1 cellular context compared by ENCODE assay signal in the genomic region with DNA sequence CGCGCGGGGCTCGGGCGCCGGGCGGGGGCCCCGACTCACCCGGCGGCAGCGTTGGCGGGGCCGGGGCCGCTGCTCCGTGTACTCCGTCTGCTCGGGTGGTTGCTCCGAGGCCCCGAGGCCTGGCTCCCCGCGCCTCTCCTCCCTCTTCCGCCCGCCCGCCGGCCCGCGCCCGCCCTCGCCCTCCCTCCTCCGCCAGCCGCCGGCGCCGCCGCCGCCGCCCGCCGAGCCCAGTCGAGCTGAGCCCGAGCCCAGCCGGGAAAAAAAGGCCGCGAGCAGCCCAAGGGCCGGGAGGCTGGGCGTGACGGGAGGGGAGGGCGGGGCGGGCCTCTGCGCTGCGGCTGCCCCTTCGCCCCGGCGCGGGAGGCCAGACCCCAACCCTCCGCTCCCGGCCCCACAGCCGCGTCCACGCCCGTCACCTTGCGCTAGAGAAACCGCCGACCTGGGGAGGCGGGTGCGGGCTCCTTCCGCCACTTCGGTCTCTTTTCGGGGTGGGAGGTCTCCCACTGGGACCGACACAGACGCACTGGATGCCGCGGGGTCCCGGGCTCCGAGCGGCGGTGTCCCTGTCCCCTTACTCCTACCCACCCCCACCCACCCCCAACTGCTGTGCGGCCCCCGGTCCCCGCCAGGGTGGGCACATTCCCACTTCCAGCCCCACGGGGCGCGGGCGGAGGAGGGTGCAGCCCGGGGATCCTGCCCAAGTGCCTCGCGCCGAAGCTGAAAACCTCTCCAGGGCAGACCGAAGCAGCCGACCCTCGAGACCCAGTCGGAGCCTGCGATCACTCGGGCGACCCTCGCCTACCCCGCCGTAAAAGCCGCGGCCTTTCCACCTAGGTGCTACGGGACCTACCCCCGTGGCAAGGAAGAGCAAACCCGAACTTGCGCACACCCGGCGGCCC.
TF ChIP-seq lines count a peak whose summit lies in the region.

A gene with protein sequence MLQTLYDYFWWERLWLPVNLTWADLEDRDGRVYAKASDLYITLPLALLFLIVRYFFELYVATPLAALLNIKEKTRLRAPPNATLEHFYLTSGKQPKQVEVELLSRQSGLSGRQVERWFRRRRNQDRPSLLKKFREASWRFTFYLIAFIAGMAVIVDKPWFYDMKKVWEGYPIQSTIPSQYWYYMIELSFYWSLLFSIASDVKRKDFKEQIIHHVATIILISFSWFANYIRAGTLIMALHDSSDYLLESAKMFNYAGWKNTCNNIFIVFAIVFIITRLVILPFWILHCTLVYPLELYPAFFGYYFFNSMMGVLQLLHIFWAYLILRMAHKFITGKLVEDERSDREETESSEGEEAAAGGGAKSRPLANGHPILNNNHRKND (minus strand): TSS at position 256 of the 899 bp plus-strand sequence. CDS start 5,745 bp downstream, outside the sequence.

TF ChIP-seq in K562, 482 proteins besides CTCF, POLR2A, EP300 and RAD21 (continued from another document):
- peak; percentile 33; the same call in 1 of the 2 replicates for TF ChIP-seq POLR2H (tag; IDR thresholded peaks at IDR 0.05; ENCODE audit: low read depth)
- TF ChIP-seq CHD4 (IDR thresholded peaks at IDR 0.05; ENCODE audit: insufficient read depth, insufficient replicate concordance, low read depth, low read length, poor library complexity, severe bottlenecking) = peak; percentile 59
- TF ChIP-seq, protein P1, sequence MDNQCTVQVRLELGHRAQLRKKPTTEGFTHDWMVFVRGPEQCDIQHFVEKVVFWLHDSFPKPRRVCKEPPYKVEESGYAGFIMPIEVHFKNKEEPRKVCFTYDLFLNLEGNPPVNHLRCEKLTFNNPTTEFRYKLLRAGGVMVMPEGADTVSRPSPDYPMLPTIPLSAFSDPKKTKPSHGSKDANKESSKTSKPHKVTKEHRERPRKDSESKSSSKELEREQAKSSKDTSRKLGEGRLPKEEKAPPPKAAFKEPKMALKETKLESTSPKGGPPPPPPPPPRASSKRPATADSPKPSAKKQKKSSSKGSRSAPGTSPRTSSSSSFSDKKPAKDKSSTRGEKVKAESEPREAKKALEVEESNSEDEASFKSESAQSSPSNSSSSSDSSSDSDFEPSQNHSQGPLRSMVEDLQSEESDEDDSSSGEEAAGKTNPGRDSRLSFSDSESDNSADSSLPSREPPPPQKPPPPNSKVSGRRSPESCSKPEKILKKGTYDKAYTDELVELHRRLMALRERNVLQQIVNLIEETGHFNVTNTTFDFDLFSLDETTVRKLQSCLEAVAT (IDR thresholded peaks at IDR 0.05) = 0 out of 4 replicates have a peak, but pooled peaks of 1 of the 2 experiments have one; percentile 42
- TF ChIP-seq ZFPM2 (CRISPR knock-in tag; IDR thresholded peaks at IDR 0.05) = no peak
- TF ChIP-seq, protein P2, sequence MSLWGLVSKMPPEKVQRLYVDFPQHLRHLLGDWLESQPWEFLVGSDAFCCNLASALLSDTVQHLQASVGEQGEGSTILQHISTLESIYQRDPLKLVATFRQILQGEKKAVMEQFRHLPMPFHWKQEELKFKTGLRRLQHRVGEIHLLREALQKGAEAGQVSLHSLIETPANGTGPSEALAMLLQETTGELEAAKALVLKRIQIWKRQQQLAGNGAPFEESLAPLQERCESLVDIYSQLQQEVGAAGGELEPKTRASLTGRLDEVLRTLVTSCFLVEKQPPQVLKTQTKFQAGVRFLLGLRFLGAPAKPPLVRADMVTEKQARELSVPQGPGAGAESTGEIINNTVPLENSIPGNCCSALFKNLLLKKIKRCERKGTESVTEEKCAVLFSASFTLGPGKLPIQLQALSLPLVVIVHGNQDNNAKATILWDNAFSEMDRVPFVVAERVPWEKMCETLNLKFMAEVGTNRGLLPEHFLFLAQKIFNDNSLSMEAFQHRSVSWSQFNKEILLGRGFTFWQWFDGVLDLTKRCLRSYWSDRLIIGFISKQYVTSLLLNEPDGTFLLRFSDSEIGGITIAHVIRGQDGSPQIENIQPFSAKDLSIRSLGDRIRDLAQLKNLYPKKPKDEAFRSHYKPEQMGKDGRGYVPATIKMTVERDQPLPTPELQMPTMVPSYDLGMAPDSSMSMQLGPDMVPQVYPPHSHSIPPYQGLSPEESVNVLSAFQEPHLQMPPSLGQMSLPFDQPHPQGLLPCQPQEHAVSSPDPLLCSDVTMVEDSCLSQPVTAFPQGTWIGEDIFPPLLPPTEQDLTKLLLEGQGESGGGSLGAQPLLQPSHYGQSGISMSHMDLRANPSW (CRISPR knock-in tag; IDR thresholded peaks at IDR 0.05) = no peak
- TF ChIP-seq GABPB1 (CRISPR knock-in tag; IDR thresholded peaks at IDR 0.05) = peak; percentile 55; the same call in 1 of the 2 replicates
- 0 out of 2 replicates have a peak, but pooled peaks have one; percentile 22 for TF ChIP-seq SP1 (CRISPR knock-in tag; IDR thresholded peaks at IDR 0.05)
- 0 out of 2 replicates have a peak, but pooled peaks have one; percentile 37 for TF ChIP-seq SAFB (IDR thresholded peaks at IDR 0.05; ENCODE audit: borderline replicate concordance, low read depth, low read length)
- peak; percentile 25 for TF ChIP-seq POLR2B (IDR thresholded peaks at IDR 0.05; ENCODE audit: low read depth, partially characterized antibody)
- TF ChIP-seq PCBP1 (IDR thresholded peaks at IDR 0.05; ENCODE audit: low read depth, low read length, poor library complexity, severe bottlenecking) = peak; percentile 29
- TF ChIP-seq ZBTB1 (CRISPR knock-in tag; IDR thresholded peaks at IDR 0.05; ENCODE audit: borderline replicate concordance, low read depth) = peak; percentile 91
- TF ChIP-seq, protein P3, sequence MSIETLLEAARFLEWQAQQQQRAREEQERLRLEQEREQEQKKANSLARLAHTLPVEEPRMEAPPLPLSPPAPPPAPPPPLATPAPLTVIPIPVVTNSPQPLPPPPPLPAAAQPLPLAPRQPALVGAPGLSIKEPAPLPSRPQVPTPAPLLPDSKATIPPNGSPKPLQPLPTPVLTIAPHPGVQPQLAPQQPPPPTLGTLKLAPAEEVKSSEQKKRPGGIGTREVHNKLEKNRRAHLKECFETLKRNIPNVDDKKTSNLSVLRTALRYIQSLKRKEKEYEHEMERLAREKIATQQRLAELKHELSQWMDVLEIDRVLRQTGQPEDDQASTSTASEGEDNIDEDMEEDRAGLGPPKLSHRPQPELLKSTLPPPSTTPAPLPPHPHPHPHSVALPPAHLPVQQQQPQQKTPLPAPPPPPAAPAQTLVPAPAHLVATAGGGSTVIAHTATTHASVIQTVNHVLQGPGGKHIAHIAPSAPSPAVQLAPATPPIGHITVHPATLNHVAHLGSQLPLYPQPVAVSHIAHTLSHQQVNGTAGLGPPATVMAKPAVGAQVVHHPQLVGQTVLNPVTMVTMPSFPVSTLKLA (conservative IDR thresholded peaks at IDR 0.05) = 0 out of 4 replicates have a peak, but pooled peaks of 1 of the 2 experiments have one; percentile 17
- no peak for TF ChIP-seq BRD9 (IDR thresholded peaks at IDR 0.05; ENCODE audit: low read depth, partially characterized antibody)
- peak; percentile 13; the same call in 1 of the 2 replicates for TF ChIP-seq HNRNPL (IDR thresholded peaks at IDR 0.05; ENCODE audit: low read depth, low read length)
- 0 out of 2 replicates have a peak, but pooled peaks have one; percentile 29 for TF ChIP-seq RNF2 (IDR thresholded peaks at IDR 0.05)
- peak; percentile 64; the same call in 1 of the 2 replicates for TF ChIP-seq PHF8 (IDR thresholded peaks at IDR 0.05; ENCODE audit: borderline replicate concordance, low read length)
- no peak for TF ChIP-seq EZH2 (IDR thresholded peaks at IDR 0.05; ENCODE audit: borderline replicate concordance, low read depth, low read length)
- peak; percentile 87; the same call in 1 of the 2 replicates for TF ChIP-seq NFATC3 (IDR thresholded peaks at IDR 0.05)
- TF ChIP-seq TAF1 (IDR thresholded peaks at IDR 0.05; ENCODE audit: control insufficient read depth, extremely low read depth, insufficient read depth, low read length, severe bottlenecking) = peak; percentile 45
- TF ChIP-seq, protein P4, sequence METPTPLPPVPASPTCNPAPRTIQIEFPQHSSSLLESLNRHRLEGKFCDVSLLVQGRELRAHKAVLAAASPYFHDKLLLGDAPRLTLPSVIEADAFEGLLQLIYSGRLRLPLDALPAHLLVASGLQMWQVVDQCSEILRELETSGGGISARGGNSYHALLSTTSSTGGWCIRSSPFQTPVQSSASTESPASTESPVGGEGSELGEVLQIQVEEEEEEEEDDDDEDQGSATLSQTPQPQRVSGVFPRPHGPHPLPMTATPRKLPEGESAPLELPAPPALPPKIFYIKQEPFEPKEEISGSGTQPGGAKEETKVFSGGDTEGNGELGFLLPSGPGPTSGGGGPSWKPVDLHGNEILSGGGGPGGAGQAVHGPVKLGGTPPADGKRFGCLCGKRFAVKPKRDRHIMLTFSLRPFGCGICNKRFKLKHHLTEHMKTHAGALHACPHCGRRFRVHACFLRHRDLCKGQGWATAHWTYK (CRISPR knock-in tag; IDR thresholded peaks at IDR 0.05) = 0 out of 2 replicates have a peak, but pooled peaks have one; percentile 41
- TF ChIP-seq, protein P5, sequence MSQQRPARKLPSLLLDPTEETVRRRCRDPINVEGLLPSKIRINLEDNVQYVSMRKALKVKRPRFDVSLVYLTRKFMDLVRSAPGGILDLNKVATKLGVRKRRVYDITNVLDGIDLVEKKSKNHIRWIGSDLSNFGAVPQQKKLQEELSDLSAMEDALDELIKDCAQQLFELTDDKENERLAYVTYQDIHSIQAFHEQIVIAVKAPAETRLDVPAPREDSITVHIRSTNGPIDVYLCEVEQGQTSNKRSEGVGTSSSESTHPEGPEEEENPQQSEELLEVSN (IDR thresholded peaks at IDR 0.05; ENCODE audit: borderline replicate concordance in 1 of 2, extremely low read depth in 1 of 2, insufficient read depth in 1 of 2, insufficient read length in 1 of 2, low read depth in 1 of 2, low read length in 1 of 2, poor library complexity in 1 of 2, severe bottlenecking in 1 of 2) = peak in 1 of 2 experiments; percentile 23
- peak; percentile 83 for TF ChIP-seq ZBTB17 (CRISPR knock-in tag; IDR thresholded peaks at IDR 0.05)
- TF ChIP-seq PYGO2 (tag; IDR thresholded peaks at IDR 0.05) = no peak
- 0 out of 2 replicates have a peak, but pooled peaks have one; percentile 45 for TF ChIP-seq MECOM (CRISPR knock-in tag; IDR thresholded peaks at IDR 0.05)
